Comparison of ENCODE assay signal across 8 cellular contexts in the genomic region with DNA sequence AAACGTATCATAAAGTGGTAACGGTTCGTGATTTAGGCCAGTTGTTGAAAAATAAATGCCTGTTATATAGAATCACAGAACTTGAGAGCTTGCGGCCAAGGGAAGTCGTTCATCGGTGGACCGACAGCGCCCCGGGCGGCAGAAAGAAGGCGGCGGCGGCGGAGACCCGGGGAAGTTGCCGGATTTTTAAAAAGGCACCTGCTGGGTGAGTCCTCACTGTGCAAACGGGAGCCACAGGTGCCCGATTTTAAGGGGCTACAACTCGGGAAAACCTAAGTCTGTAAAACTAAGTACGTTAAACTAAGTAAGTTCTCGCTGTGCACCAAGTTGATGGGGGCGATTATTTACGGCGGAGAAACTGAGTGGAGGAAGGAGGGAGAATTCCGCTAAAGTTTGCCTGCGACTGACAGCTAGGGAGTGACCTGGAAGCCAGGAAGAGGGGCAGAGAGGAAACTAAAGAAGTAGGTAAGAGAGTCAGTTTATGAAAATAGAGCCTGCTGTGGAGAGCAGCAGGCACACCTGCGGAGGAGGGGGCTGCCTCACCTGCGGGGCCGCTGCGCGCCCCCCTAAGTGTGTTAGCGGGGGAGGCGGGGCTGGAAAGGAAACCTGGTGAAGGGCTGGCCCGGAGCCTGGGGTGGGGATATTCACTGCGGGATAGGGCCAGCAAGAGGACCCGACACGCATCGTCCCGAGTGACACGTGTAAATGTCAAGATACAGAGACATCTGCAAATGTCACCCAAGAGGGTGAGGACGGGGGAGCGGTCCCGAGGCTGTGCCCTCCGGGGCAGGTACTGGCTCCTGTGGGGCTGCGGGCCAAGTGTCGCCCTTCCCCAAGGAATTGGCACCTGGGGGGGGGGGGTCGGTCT. TPM values are rescaled to one million over a fixed set of nuclear protein-coding genes. Genes with fewer than 3 reads are reported as not detected.
A peak's percentile ranks its signal among the peaks of the same experiment; 100 is the strongest.
DNase-seq lines count a peak whose midpoint lies in the region; ATAC-seq and TF ChIP-seq lines count a peak whose summit lies in the region.

No MANE protein-coding gene starts in this region.

- no peaks in the 10 kb centered on the region for H3K79me2 ChIP-seq in trophoblast cell (ENCODE audit: control insufficient read depth, insufficient read depth, low read length, poor library complexity)

- peak overlapping the region; percentile 61 for H3K4me3 Mint-ChIP-seq in activated naive CD8-positive, alpha-beta T cell treated with anti-CD3 and anti-CD28 coated beads, Interleukin-2, amount 10 ng/mL, durations not matched to agents 7 days and 5 days

- POLR2A ChIA-PET in activated naive CD8-positive, alpha-beta T cell treated with anti-CD3 and anti-CD28 coated beads, Interleukin-2, amount 10 ng/mL, durations not matched to agents 7 days and 5 days (lab: Charles Lee) = no interaction called here

- no peak overlapping the region for H2AK5ac ChIP-seq in trophoblast cell (ENCODE audit: low read length)

- no peak overlapping the region for H2BK12ac ChIP-seq in trophoblast cell (ENCODE audit: low read length)

- H2BK5ac ChIP-seq in trophoblast cell (ENCODE audit: low read depth, low read length, poor library complexity) = no peak overlapping the region

- H4K8ac ChIP-seq in trophoblast cell (ENCODE audit: low read depth, low read length) = peak overlapping the region; percentile 44

- no peak for ATAC-seq in activated naive CD8-positive, alpha-beta T cell treated with anti-CD3 and anti-CD28 coated beads, Interleukin-2, amount 10 ng/mL, durations not matched to agents 7 days and 5 days (ENCODE audit: low read depth)
- ATAC-seq in heart left ventricle (peak in 3 of 4 donors; percentile 56 to 66 (median 59)), GM21526 (IDR thresholded peaks at IDR 0.05; ENCODE audit: low FRiP score, unreplicated experiment) (no peak), GM19324 (IDR thresholded peaks at IDR 0.05; ENCODE audit: low FRiP score, unreplicated experiment) (no peak), GM19395 (IDR thresholded peaks at IDR 0.05; ENCODE audit: unreplicated experiment) (no peak)

- TF ChIP-seq CTCF in GM06990 (IDR thresholded peaks at IDR 0.05; ENCODE audit: insufficient read depth, low read length, poor library complexity, severe bottlenecking) = no peak
- peak; percentile 41 to 86 (median 66) for TF ChIP-seq CTCF in heart left ventricle (IDR thresholded peaks at IDR 0.05)

- peak overlapping the region; percentile 7 for H3K27ac Mint-ChIP-seq in activated naive CD8-positive, alpha-beta T cell treated with anti-CD3 and anti-CD28 coated beads, Interleukin-2, amount 10 ng/mL, durations not matched to agents 7 days and 5 days

- H3K4me3 ChIP-seq in GM06990 (replicated peaks; ENCODE audit: low read depth, low read length) = no peak overlapping the region
- peak overlapping the region; percentile 23 to 64 (median 48) for H3K4me3 ChIP-seq in heart left ventricle
- no peak overlapping the region for H3K4me3 ChIP-seq in trophoblast cell (ENCODE audit: low read depth, low read length)

- no peak overlapping the region for H3K23ac ChIP-seq in trophoblast cell (ENCODE audit: low read length)

- H3K36me3 ChIP-seq in GM06990 (ENCODE audit: control insufficient read depth, insufficient read depth, low read length) (no peaks in the 10 kb centered on the region), heart left ventricle (no peaks in the 10 kb centered on the region), trophoblast cell (ENCODE audit: control insufficient read depth in 1 of 2, insufficient read depth in 2 of 2, low read length in 2 of 2) (no peaks in the 10 kb centered on the region)

- no peaks in the 10 kb centered on the region for H3K9me3 Mint-ChIP-seq in activated naive CD8-positive, alpha-beta T cell treated with anti-CD3 and anti-CD28 coated beads, Interleukin-2, amount 10 ng/mL, durations not matched to agents 7 days and 5 days

- H3K27me3 ChIP-seq in GM06990 (replicated peaks; ENCODE audit: control insufficient read depth, insufficient read depth, low read length) = no peaks in the 10 kb centered on the region
- H3K27me3 ChIP-seq in heart left ventricle = peaks cover 15 to 53% (median 29%) of the 10 kb centered on the region in 9 donors
- peaks cover 26% of the 10 kb centered on the region for H3K27me3 ChIP-seq in trophoblast cell (ENCODE audit: insufficient read depth, low read length)

- 1 to 2% (median 1%) methylated on average over 35 to 47 of the region's 47 CpGs for WGBS in heart left ventricle, 4 donors
- no CpG with 5 or more reads among the region's 47 CpGs for WGBS in trophoblast cell (ENCODE audit: extremely low coverage, insufficient coverage, insufficient read length)

- intact Hi-C loops in heart left ventricle (cut with DNase I) = loop anchor here in 7 of 10 donors (2.0 to 10.0 kb wide), 4 partner anchors 118 to 408 kb away; no protein-coding TSS in a partner anchor

- TF ChIP-seq POLR2A in heart left ventricle (IDR thresholded peaks at IDR 0.05) = no peak

- H3K14ac ChIP-seq in trophoblast cell (ENCODE audit: low read length) = peak overlapping the region; percentile 32

- H3K18ac ChIP-seq in trophoblast cell (ENCODE audit: low read length) = no peak overlapping the region

- peaks cover 5% of the 10 kb centered on the region for H3K4me1 Mint-ChIP-seq in activated naive CD8-positive, alpha-beta T cell treated with anti-CD3 and anti-CD28 coated beads, Interleukin-2, amount 10 ng/mL, durations not matched to agents 7 days and 5 days

- no peaks in the 10 kb centered on the region for H3K79me1 ChIP-seq in trophoblast cell (ENCODE audit: low read length)

- H3K9me3 ChIP-seq in heart left ventricle = peaks cover 0 to 8% (median 0%) of the 10 kb centered on the region in 12 donors
- H3K9me3 ChIP-seq in trophoblast cell (ENCODE audit: insufficient read depth, low read depth, low read length) = peaks cover 2% of the 10 kb centered on the region

- H2AFZ ChIP-seq in trophoblast cell (ENCODE audit: insufficient read depth, low read length, poor library complexity) = no peak overlapping the region

- peak overlapping the region; percentile 37 for H4K91ac ChIP-seq in trophoblast cell (ENCODE audit: low read depth, low read length)

- H3K27me3 Mint-ChIP-seq in activated naive CD8-positive, alpha-beta T cell treated with anti-CD3 and anti-CD28 coated beads, Interleukin-2, amount 10 ng/mL, durations not matched to agents 7 days and 5 days = peaks cover 32% of the 10 kb centered on the region

- H3K4me1 ChIP-seq in heart left ventricle (peaks cover 0 to 23% (median 7%) of the 10 kb centered on the region in 12 donors), trophoblast cell (ENCODE audit: control insufficient read depth in 1 of 2, insufficient read depth in 2 of 2, low read length in 2 of 2) (peaks cover 14 to 16% of the 10 kb centered on the region in 2 experiments)

- no peak overlapping the region for H3K4ac ChIP-seq in trophoblast cell (ENCODE audit: low read depth, low read length)

- no peak overlapping the region for H3K9ac ChIP-seq in trophoblast cell (ENCODE audit: low read length)

- H2BK120ac ChIP-seq in trophoblast cell (ENCODE audit: insufficient read depth, low read length, poor library complexity) = no peak overlapping the region

- H3K36me3 Mint-ChIP-seq in activated naive CD8-positive, alpha-beta T cell treated with anti-CD3 and anti-CD28 coated beads, Interleukin-2, amount 10 ng/mL, durations not matched to agents 7 days and 5 days = peaks cover 5% of the 10 kb centered on the region

- H4K12ac ChIP-seq in trophoblast cell (ENCODE audit: low read depth, low read length) = no peak overlapping the region

- peak overlapping the region; percentile 98 for H3K4me2 ChIP-seq in trophoblast cell (ENCODE audit: low read length)

- H3K27ac ChIP-seq in heart left ventricle (peak overlapping the region in 2 of 12 donors; percentile 24 to 59), trophoblast cell (ENCODE audit: low read depth, low read length) (no peak overlapping the region)

- DNase-seq in GM06990 (ENCODE audit: extremely low read depth, insufficient read length) = peak; percentile 11
- DNase-seq in NCI-H510A (lab: John Stamatoyannopoulos, UW) = peak; percentile 36
- DNase-seq in activated naive CD8-positive, alpha-beta T cell treated with anti-CD3 and anti-CD28 coated beads, Interleukin-2, amount 10 ng/mL, durations not matched to agents 7 days and 5 days = peak; percentile 44
- DNase-seq in heart left ventricle = peak; percentile 48 to 79 (median 50)
- DNase-seq in trophoblast cell = peak; percentile 60 to 84

RNA-seq across cellular contexts. Expression of a gene that starts 1.0 kb away (rescaled TPM):
- under 1 TPM; 0.17 to 0.39 TPM for total RNA-seq in activated naive CD8-positive, alpha-beta T cell treated with anti-CD3 and anti-CD28 coated beads, Interleukin-2, amount 10 ng/mL, durations not matched to agents 7 days and 5 days
- total RNA-seq in heart left ventricle = 10 to 100 TPM in 1 of 9 donors, 1 to 10 TPM in 1, under 1 TPM in 6, not detected in 1; 0.32 to 11.2 (median 0.84) TPM
- polyA plus RNA-seq in heart left ventricle = under 1 TPM; 0.04 to 0.83 TPM
- 4.1 TPM in 2 replicates for polyA plus RNA-seq in trophoblast cell (2013)

Comparison
In these comparisons a context has a peak if more than half of its experiments do, and no peak if none do; other contexts are left out.
1. DNase-seq: peak in every context shown above with its lines; median percentile 72 in trophoblast cell; 50 in heart left ventricle; 44 in activated naive CD8-positive, alpha-beta T cell treated with anti-CD3 and anti-CD28 coated beads, Interleukin-2, amount 10 ng/mL, durations not matched to agents 7 days and 5 days; 36 in NCI-H510A; 11 in GM06990.
2. H3K4me3 ChIP-seq: peak in heart left ventricle (12 of 12); none in GM06990 (single experiment) and trophoblast cell (single experiment).
3. ATAC-seq: peak in heart left ventricle (3 of 4); none in activated naive CD8-positive, alpha-beta T cell treated with anti-CD3 and anti-CD28 coated beads, Interleukin-2, amount 10 ng/mL, durations not matched to agents 7 days and 5 days (single experiment), GM21526 (single experiment), GM19324 (single experiment) and GM19395 (single experiment).